In the genomic region with DNA sequence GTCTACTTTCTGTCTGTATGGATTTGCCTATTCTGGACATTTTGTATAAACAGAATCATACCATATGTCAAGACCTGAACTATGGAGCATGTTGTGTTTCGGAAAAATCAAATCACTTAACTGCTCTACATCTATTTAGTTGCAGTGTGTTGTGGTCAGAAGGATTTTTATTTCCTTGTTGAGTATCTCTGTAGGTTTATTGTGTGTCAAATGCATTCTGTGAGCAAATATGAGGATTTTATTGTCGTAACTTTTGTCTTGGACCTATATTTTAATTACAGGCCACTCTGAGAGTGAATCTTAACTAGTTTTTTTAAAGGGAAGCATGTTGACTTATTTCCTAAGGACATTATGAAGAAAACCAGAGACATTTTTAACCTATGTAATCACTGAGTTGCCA, we compare ENCODE assay signal across 22 cellular contexts.
A peak's percentile ranks its signal among the peaks of the same experiment; 100 is the strongest.
DNase-seq lines count a peak whose midpoint lies in the region; ATAC-seq, FAIRE-seq and TF ChIP-seq lines count a peak whose summit lies in the region.
"Had no signal": no experiment of that assay in that cellular context is flagged by ENCODE, and none has a peak within 500 bp of the region (broad histone marks: within the 10 kb centered on the region; RNA-seq: fewer than 3 reads in every experiment).

No MANE protein-coding gene starts in this region.

- H3K23ac ChIP-seq in H9 (ENCODE audit: insufficient read length, low read depth, low read length) = no peak overlapping the region

- H3K27me3 ChIP-seq in SK-N-SH (ENCODE audit: insufficient read depth) = no peaks in the 10 kb centered on the region
- no peaks in the 10 kb centered on the region for H3K27me3 ChIP-seq in mucosa of rectum (ENCODE audit: control insufficient read depth in 2 of 2, insufficient read depth in 2 of 2, low read length in 2 of 2)
- no peaks in the 10 kb centered on the region for H3K27me3 ChIP-seq in upper lobe of left lung
- no peaks in the 10 kb centered on the region for H3K27me3 ChIP-seq in H9 (ENCODE audit: insufficient read depth, low read length)
- H3K27me3 ChIP-seq: MG63 had no signal

- CTCF ChIA-PET in SK-N-SH (lab: Yijun Ruan, JAX) = interaction anchor here (4.6 kb wide), 1 partner anchor 166 kb away, joined by 24 read pairs; no protein-coding TSS in a partner anchor

- H3K4me3 ChIP-seq in SK-N-SH (ENCODE audit: low read depth in 2 of 2, low read length in 1 of 2) (no peak overlapping the region), mucosa of rectum (ENCODE audit: low read length in 2 of 2) (no peak overlapping the region), upper lobe of left lung (no peak overlapping the region)
- H3K4me3 ChIP-seq: MG63 had no signal

- H4K20me1 ChIP-seq in SK-N-SH (ENCODE audit: insufficient read depth) (no peaks in the 10 kb centered on the region), H9 (ENCODE audit: control insufficient read depth, insufficient read depth, insufficient read length) (no peaks in the 10 kb centered on the region)

- no peaks in the 10 kb centered on the region for H3F3A ChIP-seq in SK-N-SH (replicated peaks; ENCODE audit: insufficient read depth)

- no peak overlapping the region for H2BK120ac ChIP-seq in H9 (ENCODE audit: low read depth, low read length, poor library complexity, severe bottlenecking)

- no peak for ATAC-seq in SK-N-SH treated with all-trans-retinoic acid at 6 μM for 48 hours
- no peak for ATAC-seq in upper lobe of left lung (ENCODE audit: low FRiP score in 2 of 2)
- no peak for ATAC-seq in omental fat pad (ENCODE audit: low FRiP score)
- ATAC-seq: CD8-positive, alpha-beta T cell; left lobe of liver had no signal

- no peaks in the 10 kb centered on the region for H3K23me2 ChIP-seq in H9 (ENCODE audit: insufficient read length, low read depth, low read length, poor library complexity, severe bottlenecking)

- FAIRE-seq in frontal cortex (lab: Jason Lieb, UNC) = no peak
- FAIRE-seq: endometrium, RCC 7860 had no signal

- H3K27me3 Mint-ChIP-seq in H9 (ENCODE audit: low read depth) = peaks cover 2% of the 10 kb centered on the region; the same call in 1 of the 2 replicates
- H3K27me3 Mint-ChIP-seq: activated naive CD8-positive, alpha-beta T cell treated with anti-CD3 and anti-CD28 coated beads for 36 hours; dendritic cell treated with granulocyte-macrophage colony-stimulating factor and Interleukin-4, amounts not matched to agents 40 ng/mL and 50 ng/mL, for 4 days had no signal

- TF ChIP-seq EP300 in SK-N-SH (IDR thresholded peaks at IDR 0.05; ENCODE audit: borderline replicate concordance in 1 of 2, low read depth in 1 of 2, low read length in 1 of 2) = no peak
- no peak for TF ChIP-seq EP300 in upper lobe of left lung (IDR thresholded peaks at IDR 0.05)

- no peak overlapping the region for H2BK15ac ChIP-seq in H9 (ENCODE audit: low read depth, low read length)

- H3K4me1 ChIP-seq in SK-N-SH (ENCODE audit: control insufficient read depth in 1 of 2, insufficient read depth in 2 of 2, low read depth in 1 of 2, low read length in 1 of 2) = peaks cover 0 to 17% of the 10 kb centered on the region in 2 experiments; a peak in 2 of 4 replicates
- H3K4me1 ChIP-seq in mucosa of rectum (ENCODE audit: control insufficient read depth in 2 of 2, insufficient read depth in 2 of 2, low read length in 2 of 2) = peaks cover 15 to 49% of the 10 kb centered on the region in 2 donors
- H3K4me1 ChIP-seq in upper lobe of left lung = peaks cover 39 to 52% (median 51%) of the 10 kb centered on the region in 4 donors
- peaks cover 3% of the 10 kb centered on the region; the same call in 1 of the 2 replicates for H3K4me1 ChIP-seq in H9 (ENCODE audit: insufficient read depth, low read length)

- peaks cover 25 to 31% of the 10 kb centered on the region in 2 experiments for H3K4me1 Mint-ChIP-seq in H9
- H3K4me1 Mint-ChIP-seq: activated naive CD8-positive, alpha-beta T cell treated with anti-CD3 and anti-CD28 coated beads for 36 hours had no signal

- peaks cover 0 to 4% (median 0%) of the 10 kb centered on the region in 3 experiments; a peak in 1 of 7 replicates for H3K36me3 Mint-ChIP-seq in H9 (ENCODE audit: insufficient read depth in 1 of 3, low read depth in 3 of 3)
- H3K36me3 Mint-ChIP-seq: activated naive CD8-positive, alpha-beta T cell treated with anti-CD3 and anti-CD28 coated beads for 36 hours; CD8-positive, alpha-beta T cell had no signal

- H2BK5ac ChIP-seq in H9 (ENCODE audit: insufficient read length, low read length) = no peak overlapping the region

- H3K56ac ChIP-seq in H9 (ENCODE audit: insufficient read length, low read depth, low read length) = no peak overlapping the region

- no peak overlapping the region for H3T11ph ChIP-seq in H9 (ENCODE audit: low read length)

- H3K4me2 ChIP-seq in SK-N-SH (no peak overlapping the region), H9 (ENCODE audit: insufficient read depth, insufficient read length, low read length) (no peak overlapping the region)

- TF ChIP-seq RAD21 in SK-N-SH (IDR thresholded peaks at IDR 0.05; ENCODE audit: low read length) = no peak

- H2AFZ ChIP-seq in SK-N-SH (ENCODE audit: low read depth) (no peak overlapping the region), H9 (ENCODE audit: low read length) (no peak overlapping the region)

- no peak overlapping the region for H3K9ac ChIP-seq in SK-N-SH
- H3K9ac ChIP-seq in mucosa of rectum (ENCODE audit: low read depth in 1 of 2, low read length in 2 of 2) = peak overlapping the region in 1 of 2 donors; percentile 34
- no peak overlapping the region for H3K9ac ChIP-seq in H9 (ENCODE audit: extremely low read depth, insufficient read length, low read length)

- POLR2A ChIA-PET in SK-N-SH (lab: Yijun Ruan, JAX) = no interaction called here

- H3K27ac Mint-ChIP-seq in H9 = no peak overlapping the region
- H3K27ac Mint-ChIP-seq: activated naive CD8-positive, alpha-beta T cell treated with anti-CD3 and anti-CD28 coated beads for 36 hours; activated T-helper 2 cell treated with anti-CD3 and anti-CD28 coated beads, Interferon-gamma antibody, Interleukin-2, Interleukin-4, amounts not matched to agents 10 μg/mL and 5 μg/mL and 100 μg/mL, durations not matched to agents 14 hours and 24 hours and 36 hours; CD8-positive, alpha-beta T cell; dendritic cell treated with granulocyte-macrophage colony-stimulating factor and Interleukin-4, amounts not matched to agents 40 ng/mL and 50 ng/mL, for 4 days; T-helper 2 cell treated with Interferon-gamma antibody and Interleukin-4, amounts not matched to agents 5 μg/mL and 100 μg/mL, for 36 hours had no signal

- H3K18ac ChIP-seq in H9 (ENCODE audit: insufficient read length, low read depth, low read length) = no peak overlapping the region

- H4K91ac ChIP-seq in H9 (ENCODE audit: insufficient read length, low read depth, low read length) = no peak overlapping the region

- no peaks in the 10 kb centered on the region for H3K9me3 Mint-ChIP-seq in H9
- H3K9me3 Mint-ChIP-seq: activated naive CD8-positive, alpha-beta T cell treated with anti-CD3 and anti-CD28 coated beads for 36 hours; activated T-helper 2 cell treated with anti-CD3 and anti-CD28 coated beads, Interferon-gamma antibody, Interleukin-2, Interleukin-4, amounts not matched to agents 10 μg/mL and 5 μg/mL and 100 μg/mL, durations not matched to agents 14 hours and 24 hours and 36 hours; CD8-positive, alpha-beta T cell; dendritic cell treated with granulocyte-macrophage colony-stimulating factor and Interleukin-4, amounts not matched to agents 40 ng/mL and 50 ng/mL, for 4 days; T-helper 2 cell treated with Interferon-gamma antibody and Interleukin-4, amounts not matched to agents 5 μg/mL and 100 μg/mL, for 36 hours had no signal

- no peak overlapping the region for H3K27ac ChIP-seq in SK-N-SH (ENCODE audit: low read depth in 2 of 2, low read length in 1 of 2)
- peak overlapping the region; percentile 62 for H3K27ac ChIP-seq in cingulate gyrus (ENCODE audit: low read depth, low read length)
- peak overlapping the region; percentile 87 to 91 for H3K27ac ChIP-seq in mucosa of rectum (ENCODE audit: low read depth in 2 of 2, low read length in 2 of 2)
- H3K27ac ChIP-seq in upper lobe of left lung = peak overlapping the region; percentile 74 to 88 (median 86)
- no peak overlapping the region for H3K27ac ChIP-seq in H9 (ENCODE audit: insufficient read length, low read depth, low read length)

- H2AK5ac ChIP-seq in H9 (ENCODE audit: insufficient read length, low read length) = no peak overlapping the region

- H2BK12ac ChIP-seq in H9 (ENCODE audit: insufficient read length, low read depth, low read length) = no peak overlapping the region

- H3K9me3 ChIP-seq in SK-N-SH (no peaks in the 10 kb centered on the region), mucosa of rectum (ENCODE audit: control insufficient read depth in 2 of 2, low read length in 2 of 2) (no peaks in the 10 kb centered on the region), upper lobe of left lung (no peaks in the 10 kb centered on the region), H9 (ENCODE audit: control insufficient read depth, low read depth, low read length) (no peaks in the 10 kb centered on the region)
- H3K9me3 ChIP-seq: MG63 had no signal

- H4K5ac ChIP-seq in H9 (ENCODE audit: insufficient read length, low read depth, low read length) = no peak overlapping the region

- H3K79me1 ChIP-seq in H9 (ENCODE audit: insufficient read depth, low read depth, low read length, poor library complexity, severe bottlenecking) = no peaks in the 10 kb centered on the region

- TF ChIP-seq CTCF in SK-N-SH (IDR thresholded peaks at IDR 0.05) (no peak), upper lobe of left lung (IDR thresholded peaks at IDR 0.05) (no peak), omental fat pad (IDR thresholded peaks at IDR 0.05) (no peak), H9 (conservative IDR thresholded peaks at IDR 0.05) (no peak)

- H3K36me3 ChIP-seq in SK-N-SH (replicated peaks in 1 of 2; ENCODE audit: control insufficient read depth in 1 of 2, insufficient read depth in 2 of 2, low read length in 1 of 2) (no peaks in the 10 kb centered on the region), mucosa of rectum (ENCODE audit: control insufficient read depth in 2 of 2, insufficient read depth in 2 of 2, low read length in 2 of 2) (no peaks in the 10 kb centered on the region), upper lobe of left lung (no peaks in the 10 kb centered on the region)
- H3K36me3 ChIP-seq: MG63 had no signal

- no peak overlapping the region for H4K8ac ChIP-seq in H9 (replicated peaks; ENCODE audit: insufficient read length, low read depth, low read length)

- no peaks in the 10 kb centered on the region for H3K9me2 ChIP-seq in SK-N-SH

- H3K4ac ChIP-seq in H9 (ENCODE audit: low read depth, low read length) = no peak overlapping the region

- no peak for TF ChIP-seq POLR2A in upper lobe of left lung (IDR thresholded peaks at IDR 0.05)

- H3K4me3 Mint-ChIP-seq in H9 = no peak overlapping the region
- H3K4me3 Mint-ChIP-seq: activated naive CD8-positive, alpha-beta T cell treated with anti-CD3 and anti-CD28 coated beads for 36 hours; CD8-positive, alpha-beta T cell; dendritic cell treated with granulocyte-macrophage colony-stimulating factor and Interleukin-4, amounts not matched to agents 40 ng/mL and 50 ng/mL, for 4 days; T-helper 2 cell treated with Interferon-gamma antibody and Interleukin-4, amounts not matched to agents 5 μg/mL and 100 μg/mL, for 36 hours had no signal

- no peak overlapping the region for H2BK20ac ChIP-seq in H9 (ENCODE audit: low read depth, low read length, poor library complexity, severe bottlenecking)

- no peaks in the 10 kb centered on the region for H3K79me2 ChIP-seq in SK-N-SH (ENCODE audit: insufficient read depth)
- no peaks in the 10 kb centered on the region for H3K79me2 ChIP-seq in H9 (ENCODE audit: insufficient read depth, low read length)

- DNase-seq in SK-N-SH = no peak
- no peak for DNase-seq in upper lobe of left lung
- DNase-seq in omental fat pad (ENCODE audit: low spot score) = no peak
- no peak for DNase-seq in frontal cortex (ENCODE audit: low spot score in 2 of 2)
- no peak for DNase-seq in H9
- DNase-seq: activated CD8-positive, alpha-beta memory T cell treated with anti-CD3 and anti-CD28 coated beads, Interleukin-2, amount 50 U/mL, for 4 hours; activated naive CD8-positive, alpha-beta T cell treated with anti-CD3 and anti-CD28 coated beads for 36 hours; AML-193; CD8-positive, alpha-beta T cell; GDM1; MG63; NCI-H1417 treated with DMSO at 0.1 percent for 48 hours; retina had no signal

- WGBS in SK-N-SH (ENCODE audit: low lambda C conversion rate) = 91% methylated on average over 2 of the region's 2 CpGs
- WGBS in upper lobe of left lung, 2 donors = 88 to 90% methylated on average over 2 of the region's 2 CpGs
- WGBS in H9 (ENCODE audit: extremely low coverage, insufficient read length, low lambda C conversion rate) = no CpG with 5 or more reads among the region's 2 CpGs

- H3K14ac ChIP-seq in H9 (ENCODE audit: insufficient read depth, low read length) = no peak overlapping the region

Comparison
In these comparisons a context has a peak if more than half of its experiments do, and no peak if none do; other contexts are left out.
1. H3K27ac ChIP-seq: peak in cingulate gyrus (single experiment), mucosa of rectum (2 of 2) and upper lobe of left lung (4 of 4); none in SK-N-SH (0 of 2) and H9 (single experiment).